Comparison of ENCODE assay signal across 1 cellular context in the genomic region with DNA sequence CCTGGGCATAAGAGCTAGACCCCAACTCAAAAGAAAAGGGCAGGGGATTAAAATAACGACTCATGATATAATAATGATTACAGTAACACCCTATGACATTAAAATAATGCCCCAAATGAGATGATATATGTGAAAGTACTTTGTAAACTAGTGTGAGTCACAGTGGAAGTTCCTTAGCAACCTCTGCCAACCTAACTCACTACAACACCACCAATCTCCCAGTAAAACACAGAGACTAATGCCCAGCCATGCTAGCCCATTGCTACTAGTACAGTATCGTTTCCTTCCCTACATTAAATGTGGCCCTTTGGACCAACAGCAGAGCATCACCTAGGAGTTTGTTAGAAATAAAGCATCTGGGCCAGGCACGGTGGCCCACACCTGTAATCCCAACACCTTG.
TF ChIP-seq lines count a peak whose summit lies in the region.

No MANE protein-coding gene starts in this region.

TF ChIP-seq in WTC11, 78 proteins besides CTCF, POLR2A, EP300 and RAD21:
- TF ChIP-seq, protein P1, sequence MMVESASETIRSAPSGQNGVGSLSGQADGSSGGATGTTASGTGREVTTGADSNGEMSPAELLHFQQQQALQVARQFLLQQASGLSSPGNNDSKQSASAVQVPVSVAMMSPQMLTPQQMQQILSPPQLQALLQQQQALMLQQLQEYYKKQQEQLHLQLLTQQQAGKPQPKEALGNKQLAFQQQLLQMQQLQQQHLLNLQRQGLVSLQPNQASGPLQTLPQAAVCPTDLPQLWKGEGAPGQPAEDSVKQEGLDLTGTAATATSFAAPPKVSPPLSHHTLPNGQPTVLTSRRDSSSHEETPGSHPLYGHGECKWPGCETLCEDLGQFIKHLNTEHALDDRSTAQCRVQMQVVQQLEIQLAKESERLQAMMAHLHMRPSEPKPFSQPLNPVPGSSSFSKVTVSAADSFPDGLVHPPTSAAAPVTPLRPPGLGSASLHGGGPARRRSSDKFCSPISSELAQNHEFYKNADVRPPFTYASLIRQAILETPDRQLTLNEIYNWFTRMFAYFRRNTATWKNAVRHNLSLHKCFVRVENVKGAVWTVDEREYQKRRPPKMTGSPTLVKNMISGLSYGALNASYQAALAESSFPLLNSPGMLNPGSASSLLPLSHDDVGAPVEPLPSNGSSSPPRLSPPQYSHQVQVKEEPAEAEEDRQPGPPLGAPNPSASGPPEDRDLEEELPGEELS (CRISPR knock-in tag; IDR thresholded peaks at IDR 0.05) = no peak
- TF ChIP-seq ZNF317 (CRISPR knock-in tag; IDR thresholded peaks at IDR 0.05; ENCODE audit: borderline replicate concordance, low read depth) (no peak), SMAD4 (CRISPR knock-in tag; IDR thresholded peaks at IDR 0.05) (no peak), NR2C2 (CRISPR knock-in tag; IDR thresholded peaks at IDR 0.05) (no peak), TEAD4 (CRISPR knock-in tag; IDR thresholded peaks at IDR 0.05) (no peak), NFE2L1 (CRISPR knock-in tag; IDR thresholded peaks at IDR 0.05) (no peak), ZNF232 (CRISPR knock-in tag; IDR thresholded peaks at IDR 0.05) (no peak), GRHL2 (CRISPR knock-in tag; IDR thresholded peaks at IDR 0.05; ENCODE audit: insufficient replicate concordance, severe bottlenecking) (no peak), ZNF263 (CRISPR knock-in tag; IDR thresholded peaks at IDR 0.05; ENCODE audit: low read depth) (no peak), OVOL2 (CRISPR knock-in tag; IDR thresholded peaks at IDR 0.05; ENCODE audit: borderline replicate concordance) (no peak), CBFB (CRISPR knock-in tag; IDR thresholded peaks at IDR 0.05; ENCODE audit: low read depth) (no peak)
- TF ChIP-seq, protein P2, sequence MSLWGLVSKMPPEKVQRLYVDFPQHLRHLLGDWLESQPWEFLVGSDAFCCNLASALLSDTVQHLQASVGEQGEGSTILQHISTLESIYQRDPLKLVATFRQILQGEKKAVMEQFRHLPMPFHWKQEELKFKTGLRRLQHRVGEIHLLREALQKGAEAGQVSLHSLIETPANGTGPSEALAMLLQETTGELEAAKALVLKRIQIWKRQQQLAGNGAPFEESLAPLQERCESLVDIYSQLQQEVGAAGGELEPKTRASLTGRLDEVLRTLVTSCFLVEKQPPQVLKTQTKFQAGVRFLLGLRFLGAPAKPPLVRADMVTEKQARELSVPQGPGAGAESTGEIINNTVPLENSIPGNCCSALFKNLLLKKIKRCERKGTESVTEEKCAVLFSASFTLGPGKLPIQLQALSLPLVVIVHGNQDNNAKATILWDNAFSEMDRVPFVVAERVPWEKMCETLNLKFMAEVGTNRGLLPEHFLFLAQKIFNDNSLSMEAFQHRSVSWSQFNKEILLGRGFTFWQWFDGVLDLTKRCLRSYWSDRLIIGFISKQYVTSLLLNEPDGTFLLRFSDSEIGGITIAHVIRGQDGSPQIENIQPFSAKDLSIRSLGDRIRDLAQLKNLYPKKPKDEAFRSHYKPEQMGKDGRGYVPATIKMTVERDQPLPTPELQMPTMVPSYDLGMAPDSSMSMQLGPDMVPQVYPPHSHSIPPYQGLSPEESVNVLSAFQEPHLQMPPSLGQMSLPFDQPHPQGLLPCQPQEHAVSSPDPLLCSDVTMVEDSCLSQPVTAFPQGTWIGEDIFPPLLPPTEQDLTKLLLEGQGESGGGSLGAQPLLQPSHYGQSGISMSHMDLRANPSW (CRISPR knock-in tag; conservative IDR thresholded peaks at IDR 0.05; ENCODE audit: low read depth) = no peak
- TF ChIP-seq, protein P3, sequence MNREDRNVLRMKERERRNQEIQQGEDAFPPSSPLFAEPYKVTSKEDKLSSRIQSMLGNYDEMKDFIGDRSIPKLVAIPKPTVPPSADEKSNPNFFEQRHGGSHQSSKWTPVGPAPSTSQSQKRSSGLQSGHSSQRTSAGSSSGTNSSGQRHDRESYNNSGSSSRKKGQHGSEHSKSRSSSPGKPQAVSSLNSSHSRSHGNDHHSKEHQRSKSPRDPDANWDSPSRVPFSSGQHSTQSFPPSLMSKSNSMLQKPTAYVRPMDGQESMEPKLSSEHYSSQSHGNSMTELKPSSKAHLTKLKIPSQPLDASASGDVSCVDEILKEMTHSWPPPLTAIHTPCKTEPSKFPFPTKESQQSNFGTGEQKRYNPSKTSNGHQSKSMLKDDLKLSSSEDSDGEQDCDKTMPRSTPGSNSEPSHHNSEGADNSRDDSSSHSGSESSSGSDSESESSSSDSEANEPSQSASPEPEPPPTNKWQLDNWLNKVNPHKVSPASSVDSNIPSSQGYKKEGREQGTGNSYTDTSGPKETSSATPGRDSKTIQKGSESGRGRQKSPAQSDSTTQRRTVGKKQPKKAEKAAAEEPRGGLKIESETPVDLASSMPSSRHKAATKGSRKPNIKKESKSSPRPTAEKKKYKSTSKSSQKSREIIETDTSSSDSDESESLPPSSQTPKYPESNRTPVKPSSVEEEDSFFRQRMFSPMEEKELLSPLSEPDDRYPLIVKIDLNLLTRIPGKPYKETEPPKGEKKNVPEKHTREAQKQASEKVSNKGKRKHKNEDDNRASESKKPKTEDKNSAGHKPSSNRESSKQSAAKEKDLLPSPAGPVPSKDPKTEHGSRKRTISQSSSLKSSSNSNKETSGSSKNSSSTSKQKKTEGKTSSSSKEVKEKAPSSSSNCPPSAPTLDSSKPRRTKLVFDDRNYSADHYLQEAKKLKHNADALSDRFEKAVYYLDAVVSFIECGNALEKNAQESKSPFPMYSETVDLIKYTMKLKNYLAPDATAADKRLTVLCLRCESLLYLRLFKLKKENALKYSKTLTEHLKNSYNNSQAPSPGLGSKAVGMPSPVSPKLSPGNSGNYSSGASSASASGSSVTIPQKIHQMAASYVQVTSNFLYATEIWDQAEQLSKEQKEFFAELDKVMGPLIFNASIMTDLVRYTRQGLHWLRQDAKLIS (CRISPR knock-in tag; IDR thresholded peaks at IDR 0.05; ENCODE audit: borderline replicate concordance) = no peak
- TF ChIP-seq, protein P4, sequence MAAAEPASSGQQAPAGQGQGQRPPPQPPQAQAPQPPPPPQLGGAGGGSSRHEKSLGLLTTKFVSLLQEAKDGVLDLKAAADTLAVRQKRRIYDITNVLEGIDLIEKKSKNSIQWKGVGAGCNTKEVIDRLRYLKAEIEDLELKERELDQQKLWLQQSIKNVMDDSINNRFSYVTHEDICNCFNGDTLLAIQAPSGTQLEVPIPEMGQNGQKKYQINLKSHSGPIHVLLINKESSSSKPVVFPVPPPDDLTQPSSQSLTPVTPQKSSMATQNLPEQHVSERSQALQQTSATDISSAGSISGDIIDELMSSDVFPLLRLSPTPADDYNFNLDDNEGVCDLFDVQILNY (CRISPR knock-in tag; IDR thresholded peaks at IDR 0.05) = no peak
- TF ChIP-seq, protein P5, sequence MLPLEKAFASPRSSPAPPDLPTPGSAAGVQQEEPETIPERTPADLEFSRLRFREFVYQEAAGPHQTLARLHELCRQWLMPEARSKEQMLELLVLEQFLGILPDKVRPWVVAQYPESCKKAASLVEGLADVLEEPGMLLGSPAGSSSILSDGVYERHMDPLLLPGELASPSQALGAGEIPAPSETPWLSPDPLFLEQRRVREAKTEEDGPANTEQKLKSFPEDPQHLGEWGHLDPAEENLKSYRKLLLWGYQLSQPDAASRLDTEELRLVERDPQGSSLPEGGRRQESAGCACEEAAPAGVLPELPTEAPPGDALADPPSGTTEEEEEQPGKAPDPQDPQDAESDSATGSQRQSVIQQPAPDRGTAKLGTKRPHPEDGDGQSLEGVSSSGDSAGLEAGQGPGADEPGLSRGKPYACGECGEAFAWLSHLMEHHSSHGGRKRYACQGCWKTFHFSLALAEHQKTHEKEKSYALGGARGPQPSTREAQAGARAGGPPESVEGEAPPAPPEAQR (CRISPR knock-in tag; IDR thresholded peaks at IDR 0.05) = no peak
- TF ChIP-seq, protein P6, sequence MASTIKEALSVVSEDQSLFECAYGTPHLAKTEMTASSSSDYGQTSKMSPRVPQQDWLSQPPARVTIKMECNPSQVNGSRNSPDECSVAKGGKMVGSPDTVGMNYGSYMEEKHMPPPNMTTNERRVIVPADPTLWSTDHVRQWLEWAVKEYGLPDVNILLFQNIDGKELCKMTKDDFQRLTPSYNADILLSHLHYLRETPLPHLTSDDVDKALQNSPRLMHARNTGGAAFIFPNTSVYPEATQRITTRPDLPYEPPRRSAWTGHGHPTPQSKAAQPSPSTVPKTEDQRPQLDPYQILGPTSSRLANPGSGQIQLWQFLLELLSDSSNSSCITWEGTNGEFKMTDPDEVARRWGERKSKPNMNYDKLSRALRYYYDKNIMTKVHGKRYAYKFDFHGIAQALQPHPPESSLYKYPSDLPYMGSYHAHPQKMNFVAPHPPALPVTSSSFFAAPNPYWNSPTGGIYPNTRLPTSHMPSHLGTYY (CRISPR knock-in tag; IDR thresholded peaks at IDR 0.05) = no peak
- TF ChIP-seq, protein P7, sequence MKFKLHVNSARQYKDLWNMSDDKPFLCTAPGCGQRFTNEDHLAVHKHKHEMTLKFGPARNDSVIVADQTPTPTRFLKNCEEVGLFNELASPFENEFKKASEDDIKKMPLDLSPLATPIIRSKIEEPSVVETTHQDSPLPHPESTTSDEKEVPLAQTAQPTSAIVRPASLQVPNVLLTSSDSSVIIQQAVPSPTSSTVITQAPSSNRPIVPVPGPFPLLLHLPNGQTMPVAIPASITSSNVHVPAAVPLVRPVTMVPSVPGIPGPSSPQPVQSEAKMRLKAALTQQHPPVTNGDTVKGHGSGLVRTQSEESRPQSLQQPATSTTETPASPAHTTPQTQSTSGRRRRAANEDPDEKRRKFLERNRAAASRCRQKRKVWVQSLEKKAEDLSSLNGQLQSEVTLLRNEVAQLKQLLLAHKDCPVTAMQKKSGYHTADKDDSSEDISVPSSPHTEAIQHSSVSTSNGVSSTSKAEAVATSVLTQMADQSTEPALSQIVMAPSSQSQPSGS (CRISPR knock-in tag; IDR thresholded peaks at IDR 0.05; ENCODE audit: borderline replicate concordance, low read depth) = no peak
- TF ChIP-seq, protein P8, sequence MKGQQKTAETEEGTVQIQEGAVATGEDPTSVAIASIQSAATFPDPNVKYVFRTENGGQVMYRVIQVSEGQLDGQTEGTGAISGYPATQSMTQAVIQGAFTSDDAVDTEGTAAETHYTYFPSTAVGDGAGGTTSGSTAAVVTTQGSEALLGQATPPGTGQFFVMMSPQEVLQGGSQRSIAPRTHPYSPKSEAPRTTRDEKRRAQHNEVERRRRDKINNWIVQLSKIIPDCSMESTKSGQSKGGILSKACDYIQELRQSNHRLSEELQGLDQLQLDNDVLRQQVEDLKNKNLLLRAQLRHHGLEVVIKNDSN (CRISPR knock-in tag; IDR thresholded peaks at IDR 0.05) = no peak
- TF ChIP-seq, protein P9, sequence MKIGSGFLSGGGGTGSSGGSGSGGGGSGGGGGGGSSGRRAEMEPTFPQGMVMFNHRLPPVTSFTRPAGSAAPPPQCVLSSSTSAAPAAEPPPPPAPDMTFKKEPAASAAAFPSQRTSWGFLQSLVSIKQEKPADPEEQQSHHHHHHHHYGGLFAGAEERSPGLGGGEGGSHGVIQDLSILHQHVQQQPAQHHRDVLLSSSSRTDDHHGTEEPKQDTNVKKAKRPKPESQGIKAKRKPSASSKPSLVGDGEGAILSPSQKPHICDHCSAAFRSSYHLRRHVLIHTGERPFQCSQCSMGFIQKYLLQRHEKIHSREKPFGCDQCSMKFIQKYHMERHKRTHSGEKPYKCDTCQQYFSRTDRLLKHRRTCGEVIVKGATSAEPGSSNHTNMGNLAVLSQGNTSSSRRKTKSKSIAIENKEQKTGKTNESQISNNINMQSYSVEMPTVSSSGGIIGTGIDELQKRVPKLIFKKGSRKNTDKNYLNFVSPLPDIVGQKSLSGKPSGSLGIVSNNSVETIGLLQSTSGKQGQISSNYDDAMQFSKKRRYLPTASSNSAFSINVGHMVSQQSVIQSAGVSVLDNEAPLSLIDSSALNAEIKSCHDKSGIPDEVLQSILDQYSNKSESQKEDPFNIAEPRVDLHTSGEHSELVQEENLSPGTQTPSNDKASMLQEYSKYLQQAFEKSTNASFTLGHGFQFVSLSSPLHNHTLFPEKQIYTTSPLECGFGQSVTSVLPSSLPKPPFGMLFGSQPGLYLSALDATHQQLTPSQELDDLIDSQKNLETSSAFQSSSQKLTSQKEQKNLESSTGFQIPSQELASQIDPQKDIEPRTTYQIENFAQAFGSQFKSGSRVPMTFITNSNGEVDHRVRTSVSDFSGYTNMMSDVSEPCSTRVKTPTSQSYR (CRISPR knock-in tag; IDR thresholded peaks at IDR 0.05) = no peak
